ENCODE assay signal across 8 cellular contexts in genomic region chr5:178116406-178116885, GRCh38. TPM values are rescaled to one million over a fixed set of nuclear protein-coding genes. Genes with fewer than 3 reads are reported as not detected.
A peak's percentile ranks its signal among the peaks of the same experiment; 100 is the strongest.
DNase-seq lines count a peak whose midpoint lies in the region; ATAC-seq, FAIRE-seq and TF ChIP-seq lines count a peak whose summit lies in the region.

No MANE protein-coding gene starts in this region.

- H3K36me3 ChIP-seq in GM06990 (ENCODE audit: control insufficient read depth, insufficient read depth, low read length) (peaks cover under 1% of the 10 kb centered on the region), endothelial cell of umbilical vein (ENCODE audit: control insufficient read depth in 2 of 2, extremely low read depth in 1 of 2, insufficient read depth in 2 of 2, low read length in 2 of 2) (peaks cover 0 to 15% of the 10 kb centered on the region in 2 experiments)

- H3K9ac ChIP-seq in endothelial cell of umbilical vein (replicated peaks; ENCODE audit: extremely low read depth, insufficient read depth, low read length), result no peak overlapping the region

- H3K4me2 ChIP-seq in endothelial cell of umbilical vein (ENCODE audit: insufficient read depth, low read length), result no peak overlapping the region

- ATAC-seq in HG02798 (IDR thresholded peaks at IDR 0.05; ENCODE audit: poor library complexity, unreplicated experiment), result peak; percentile 25

- BruUV-seq in endothelial cell of umbilical vein (replicated peaks; lab: Mats Ljungman, UMichigan), result no TSS peak

- TF ChIP-seq POLR2A in endothelial cell of umbilical vein (IDR thresholded peaks at IDR 0.05; ENCODE audit: low read depth, low read length), result no peak

- no peak overlapping the region for H2AFZ ChIP-seq in endothelial cell of umbilical vein (ENCODE audit: low read depth, low read length)

- H3K27ac ChIP-seq in endothelial cell of umbilical vein (ENCODE audit: insufficient read depth, low read depth, low read length), result peak overlapping the region; percentile 27

- no peaks in the 10 kb centered on the region for H3K9me1 ChIP-seq in endothelial cell of umbilical vein (replicated peaks; ENCODE audit: control insufficient read depth, extremely low read depth, insufficient read depth, low read length)

- no peaks in the 10 kb centered on the region for H3K27me3 ChIP-seq in GM06990 (replicated peaks; ENCODE audit: control insufficient read depth, insufficient read depth, low read length)
- H3K27me3 ChIP-seq in endothelial cell of umbilical vein (ENCODE audit: control insufficient read depth in 2 of 2, insufficient read depth in 2 of 2, low read length in 2 of 2), result no peaks in the 10 kb centered on the region

- intact Hi-C loops in endothelial cell of umbilical vein (cut with micrococcal nuclease), result loop anchor here (10.0 kb wide), 1 partner anchor 622 kb away; the partner anchor contains the start of gene PDLIM7

- no peaks in the 10 kb centered on the region for H3K9me3 ChIP-seq in endothelial cell of umbilical vein (replicated peaks; ENCODE audit: control insufficient read depth, insufficient read depth, low read length)

- H3K4me3 ChIP-seq in GM06990 (replicated peaks; ENCODE audit: low read depth, low read length) (peak overlapping the region; percentile 78), endothelial cell of umbilical vein (replicated peaks in 1 of 3; ENCODE audit: insufficient read depth in 1 of 3, low read depth in 1 of 3, low read length in 3 of 3) (peak overlapping the region in 2 of 3 experiments; percentile 6 to 94)

- peak; percentile 83 for DNase-seq in GM06990 (ENCODE audit: extremely low read depth, insufficient read length)
- DNase-seq in activated CD4-positive, alpha-beta T cell treated with anti-CD3 and anti-CD28 coated beads for 1 hour, result peak; percentile 30
- DNase-seq in endothelial cell of umbilical vein (ENCODE audit: low read depth, low spot score), result peak; percentile 17
- peak; percentile 81 for DNase-seq in stimulated activated CD8-positive, alpha-beta memory T cell treated with anti-CD3 and anti-CD28 coated beads, Interleukin-4, amount 100 ng/mL, for 48 hours
- no peak for DNase-seq in cerebellar cortex (ENCODE audit: low spot score)
- DNase-seq in anterior cingulate cortex (lab: John Stamatoyannopoulos, UW), result no peak
- no peak for DNase-seq in NCI-H1105 (lab: John Stamatoyannopoulos, UW)

- dilution Hi-C loops in endothelial cell of umbilical vein (cut with MboI; ENCODE audit: extremely low pct_ligation_motif_present, low sequenced_read_pairs), result no loop called here

- H3K79me2 ChIP-seq in endothelial cell of umbilical vein (ENCODE audit: control insufficient read depth, insufficient read depth, low read length), result peaks cover 9% of the 10 kb centered on the region

- no peaks in the 10 kb centered on the region for H4K20me1 ChIP-seq in endothelial cell of umbilical vein (replicated peaks; ENCODE audit: control insufficient read depth, extremely low read depth, insufficient read depth, low read length)

- H3K4me1 ChIP-seq in endothelial cell of umbilical vein (ENCODE audit: control insufficient read depth, extremely low read depth, insufficient read depth, low read length), result peaks cover 47% of the 10 kb centered on the region

- POLR2A ChIA-PET in endothelial cell of umbilical vein (lab: Charles Lee), result interaction anchor here (0.6 to 1.0 kb wide), 2 partner anchors 9 to 26 kb away, joined by 3 to 5 read pairs; no protein-coding TSS in a partner anchor

- CTCF ChIA-PET in endothelial cell of umbilical vein (lab: Charles Lee), result interaction anchor here (0.9 to 1.0 kb wide), 3 partner anchors 10 to 43 kb away, joined by 3 read pairs; no protein-coding TSS in a partner anchor

- TF ChIP-seq CTCF in GM06990 (IDR thresholded peaks at IDR 0.05; ENCODE audit: insufficient read depth, low read length, poor library complexity, severe bottlenecking), result no peak
- no peak for TF ChIP-seq CTCF in endothelial cell of umbilical vein (IDR thresholded peaks at IDR 0.05; ENCODE audit: extremely low read depth in 1 of 2, insufficient read depth in 1 of 2, low read depth in 1 of 2, low read length in 2 of 2)

- peak; percentile 52 for FAIRE-seq in endothelial cell of umbilical vein (lab: Jason Lieb, UNC)

TF ChIP-seq in endothelial cell of umbilical vein, 7 proteins besides CTCF, POLR2A, EP300 and RAD21:
- peak; percentile 22 for TF ChIP-seq MAX (IDR thresholded peaks at IDR 0.05; ENCODE audit: insufficient read depth, insufficient read length)
- TF ChIP-seq POLR2AphosphoS5 (IDR thresholded peaks at IDR 0.05; ENCODE audit: insufficient read depth, low read depth, low read length), result no peak
- TF ChIP-seq FOS (IDR thresholded peaks at IDR 0.05; ENCODE audit: borderline replicate concordance, insufficient read depth, low read length), result no peak

RNA-seq across cellular contexts. Expression of gene N4BP3, which starts 3.1 kb away (rescaled TPM):
- 38.2 and 40.3 TPM in 2 replicates for total RNA-seq in endothelial cell of umbilical vein
- polyA plus RNA-seq in endothelial cell of umbilical vein, result 11.8 and 12.5 TPM in 2 replicates
- 8.3 and 10.6 TPM in 2 replicates for polyA plus RNA-seq in endothelial cell of umbilical vein (2011; cell fraction: cytosol; rRNA removed)
- polyA plus RNA-seq in endothelial cell of umbilical vein (2011; cell fraction: nucleus; rRNA removed), result 22.0 TPM in 2 replicates
- 2.4 and 3.4 TPM in 2 replicates for polyA plus RNA-seq in endothelial cell of umbilical vein (2012)
- polyA minus RNA-seq in endothelial cell of umbilical vein, result 13.2 and 16.2 TPM in 2 replicates
- 0.82 TPM for polyA minus RNA-seq in endothelial cell of umbilical vein (2011; cell fraction: cytosol; rRNA and poly(A)+ RNA removed)
- 13.2 and 19.0 TPM in 2 replicates for polyA minus RNA-seq in endothelial cell of umbilical vein (2011; cell fraction: nucleus; rRNA and poly(A)+ RNA removed)

RNA-seq across cellular contexts. Expression of gene RMND5B, which starts 14.4 kb away (rescaled TPM):
- 34.2 and 38.2 TPM in 2 replicates for total RNA-seq in endothelial cell of umbilical vein
- 37.2 and 40.2 TPM in 2 replicates for polyA plus RNA-seq in endothelial cell of umbilical vein
- 37.4 and 40.0 TPM in 2 replicates for polyA plus RNA-seq in endothelial cell of umbilical vein (2011; cell fraction: cytosol; rRNA removed)
- 56.5 and 63.0 TPM in 2 replicates for polyA plus RNA-seq in endothelial cell of umbilical vein (2011; cell fraction: nucleus; rRNA removed)
- 11.9 and 17.7 TPM in 2 replicates for polyA plus RNA-seq in endothelial cell of umbilical vein (2012)
- polyA minus RNA-seq in endothelial cell of umbilical vein, result 37.4 and 48.4 TPM in 2 replicates
- 29.2 TPM for polyA minus RNA-seq in endothelial cell of umbilical vein (2011; cell fraction: cytosol; rRNA and poly(A)+ RNA removed)
- polyA minus RNA-seq in endothelial cell of umbilical vein (2011; cell fraction: nucleus; rRNA and poly(A)+ RNA removed), result 23.2 and 24.3 TPM in 2 replicates

RNA-seq across cellular contexts. Expression of gene NHP2, which starts 37.2 kb away (rescaled TPM):
- 205 and 210 TPM in 2 replicates for total RNA-seq in endothelial cell of umbilical vein
- 202 and 220 TPM in 2 replicates for polyA plus RNA-seq in endothelial cell of umbilical vein
- polyA plus RNA-seq in endothelial cell of umbilical vein (2011; cell fraction: cytosol; rRNA removed), result 245 and 324 TPM in 2 replicates
- 87.5 and 117 TPM in 2 replicates for polyA plus RNA-seq in endothelial cell of umbilical vein (2011; cell fraction: nucleus; rRNA removed)
- 197 and 224 TPM in 2 replicates for polyA plus RNA-seq in endothelial cell of umbilical vein (2012)
- polyA minus RNA-seq in endothelial cell of umbilical vein, result 50.8 and 57.1 TPM in 2 replicates
- 130 TPM for polyA minus RNA-seq in endothelial cell of umbilical vein (2011; cell fraction: cytosol; rRNA and poly(A)+ RNA removed)
- polyA minus RNA-seq in endothelial cell of umbilical vein (2011; cell fraction: nucleus; rRNA and poly(A)+ RNA removed), result 25.5 and 36.5 TPM in 2 replicates

Comparison
In these comparisons a context has a peak if more than half of its experiments do, and no peak if none do; other contexts are left out.
1. DNase-seq: peak in GM06990 (single experiment), activated CD4-positive, alpha-beta T cell treated with anti-CD3 and anti-CD28 coated beads for 1 hour (single experiment), endothelial cell of umbilical vein (single experiment) and stimulated activated CD8-positive, alpha-beta memory T cell treated with anti-CD3 and anti-CD28 coated beads, Interleukin-4, amount 100 ng/mL, for 48 hours (single experiment); none in cerebellar cortex (single experiment), anterior cingulate cortex (0 of 58) and NCI-H1105 (single experiment).